In genomic region chr6:153013438-153013837, GRCh38 we compare ENCODE assay signal across 21 cellular contexts.
"Had no signal": no experiment of that assay in that cellular context is flagged by ENCODE, and none has a peak within 500 bp of the region (broad histone marks: within the 10 kb centered on the region; RNA-seq: fewer than 3 reads in every experiment).

No MANE protein-coding gene starts in this region.

- H3K27me3 Mint-ChIP-seq: natural killer cell treated with Interleukin-12 subunit alpha and Interleukin-12 subunit beta and Interleukin-15 and Interleukin-18, amount 100 ng/mL, for 72 hours had no signal

- H3K27me3 ChIP-seq: brain microvascular endothelial cell, hepatocyte, pancreas, tibial artery had no signal

- H3K4me1 Mint-ChIP-seq: activated CD4-positive, alpha-beta memory T cell treated with anti-CD3 and anti-CD28 coated beads, Interleukin-2, amount 10 ng/mL, durations not matched to agents 7 days and 5 days; activated CD4-positive, alpha-beta T cell treated with anti-CD3 and anti-CD28 coated beads, Interleukin-2, amount 10 ng/mL, durations not matched to agents 24 days and 14 days; activated naive CD4-positive, alpha-beta T cell treated with anti-CD3 and anti-CD28 coated beads, Interleukin-2, amount 10 ng/mL, durations not matched to agents 7 days and 5 days; memory B cell had no signal

- H3K4me3 Mint-ChIP-seq: activated CD4-positive, alpha-beta memory T cell treated with anti-CD3 and anti-CD28 coated beads, Interleukin-2, amount 10 ng/mL, durations not matched to agents 7 days and 5 days; activated CD4-positive, alpha-beta T cell treated with anti-CD3 and anti-CD28 coated beads, Interleukin-2, amount 10 ng/mL, durations not matched to agents 24 days and 14 days; activated naive CD4-positive, alpha-beta T cell treated with anti-CD3 and anti-CD28 coated beads, Interleukin-2, amount 10 ng/mL, durations not matched to agents 7 days and 5 days; memory B cell; natural killer cell treated with Interleukin-12 subunit alpha and Interleukin-12 subunit beta and Interleukin-15 and Interleukin-18, amount 100 ng/mL, for 72 hours; stimulated activated naive CD8-positive, alpha-beta T cell treated with anti-CD3 and anti-CD28 coated beads, Interleukin-15, Interleukin-2, amounts not matched to agents 100 ng/mL and 50 ng/mL, for 24 hours had no signal

- H3K79me2 ChIP-seq: hepatocyte had no signal

- H3K9me3 ChIP-seq: pancreas, psoas muscle, tibial artery had no signal

- H3K27ac ChIP-seq: brain microvascular endothelial cell, hepatocyte, pancreas, psoas muscle, tibial artery, VCaP had no signal

- H3K36me3 Mint-ChIP-seq: activated naive CD4-positive, alpha-beta T cell treated with anti-CD3 and anti-CD28 coated beads, Interleukin-2, amount 10 ng/mL, durations not matched to agents 7 days and 5 days; memory B cell; natural killer cell treated with Interleukin-12 subunit alpha and Interleukin-12 subunit beta and Interleukin-15 and Interleukin-18, amount 100 ng/mL, for 72 hours had no signal

- H3K4me1 ChIP-seq: pancreas, psoas muscle had no signal

- H3K4me3 ChIP-seq: hepatocyte, pancreas, psoas muscle, tibial artery had no signal

- H3K27ac Mint-ChIP-seq: activated CD4-positive, alpha-beta memory T cell treated with anti-CD3 and anti-CD28 coated beads, Interleukin-2, amount 10 ng/mL, durations not matched to agents 7 days and 5 days; activated CD4-positive, alpha-beta T cell treated with anti-CD3 and anti-CD28 coated beads, Interleukin-2, amount 10 ng/mL, durations not matched to agents 24 days and 14 days; activated naive CD4-positive, alpha-beta T cell treated with anti-CD3 and anti-CD28 coated beads, Interleukin-2, amount 10 ng/mL, durations not matched to agents 7 days and 5 days; memory B cell; natural killer cell treated with Interleukin-12 subunit alpha and Interleukin-12 subunit beta and Interleukin-15 and Interleukin-18, amount 100 ng/mL, for 72 hours; stimulated activated naive CD8-positive, alpha-beta T cell treated with anti-CD3 and anti-CD28 coated beads, Interleukin-15, Interleukin-2, amounts not matched to agents 100 ng/mL and 50 ng/mL, for 24 hours had no signal

- H3K4me2 ChIP-seq: hepatocyte had no signal

- H3K36me3 ChIP-seq: brain microvascular endothelial cell, pancreas, tibial artery had no signal

- DNase-seq: activated CD4-positive, alpha-beta memory T cell treated with anti-CD3 and anti-CD28 coated beads, Interleukin-2, amount 10 ng/mL, durations not matched to agents 7 days and 5 days; activated CD4-positive, alpha-beta T cell treated with anti-CD3 and anti-CD28 coated beads, Interleukin-2, amount 10 ng/mL, durations not matched to agents 24 days and 14 days; activated effector memory CD4-positive, alpha-beta T cell treated with anti-CD3 and anti-CD28 coated beads, Interleukin-2, amount 50 U/mL, for 16 hours; activated naive CD4-positive, alpha-beta T cell treated with anti-CD3 and anti-CD28 coated beads, Interleukin-2, amount 10 ng/mL, durations not matched to agents 7 days and 5 days; brain microvascular endothelial cell; caudate nucleus; glutamatergic neuron; left ventricle myocardium superior; pancreas; psoas muscle; right cardiac atrium; stimulated activated CD4-positive, alpha-beta T cell treated with anti-CD3 and anti-CD28 coated beads, Interleukin-1b, Interleukin-23, amount 100 ng/mL, for 48 hours; substantia nigra; tibial artery had no signal

- FAIRE-seq: colon, frontal cortex, pancreas had no signal

- H2AFZ ChIP-seq: hepatocyte had no signal

- H3K9me3 Mint-ChIP-seq: activated CD4-positive, alpha-beta memory T cell treated with anti-CD3 and anti-CD28 coated beads, Interleukin-2, amount 10 ng/mL, durations not matched to agents 7 days and 5 days; activated CD4-positive, alpha-beta T cell treated with anti-CD3 and anti-CD28 coated beads, Interleukin-2, amount 10 ng/mL, durations not matched to agents 24 days and 14 days; activated naive CD4-positive, alpha-beta T cell treated with anti-CD3 and anti-CD28 coated beads, Interleukin-2, amount 10 ng/mL, durations not matched to agents 7 days and 5 days; memory B cell; natural killer cell treated with Interleukin-12 subunit alpha and Interleukin-12 subunit beta and Interleukin-15 and Interleukin-18, amount 100 ng/mL, for 72 hours; stimulated activated naive CD8-positive, alpha-beta T cell treated with anti-CD3 and anti-CD28 coated beads, Interleukin-15, Interleukin-2, amounts not matched to agents 100 ng/mL and 50 ng/mL, for 24 hours had no signal
